Comparison of ENCODE assay signal across 18 cellular contexts in the genomic region with DNA sequence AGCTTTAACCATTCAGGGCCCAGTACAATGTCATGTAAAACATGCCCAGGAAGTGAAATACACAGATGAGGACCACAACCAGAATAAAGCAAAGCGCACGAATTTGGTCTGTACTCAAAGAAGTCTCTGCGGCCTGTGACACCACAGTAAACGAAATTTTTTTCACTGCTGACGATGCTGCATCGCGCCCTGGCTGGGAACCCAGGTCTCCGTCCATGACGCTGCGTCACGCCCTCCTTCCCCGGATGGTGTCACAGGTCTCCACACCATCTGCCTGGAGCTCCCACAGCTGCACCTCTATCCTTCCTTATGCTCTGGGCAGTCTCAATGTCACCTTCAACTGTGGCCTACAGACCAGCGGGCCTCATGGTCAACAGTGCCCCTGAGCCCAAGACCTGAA. TPM values are rescaled to one million over a fixed set of nuclear protein-coding genes. Genes with fewer than 3 reads are reported as not detected.
DNase-seq lines count a peak whose midpoint lies in the region; ATAC-seq, FAIRE-seq and TF ChIP-seq lines count a peak whose summit lies in the region.
"Had no signal": no experiment of that assay in that cellular context is flagged by ENCODE, and none has a peak within 500 bp of the region (broad histone marks: within the 10 kb centered on the region; RNA-seq: fewer than 3 reads in every experiment).

No MANE protein-coding gene starts in this region.

- TF ChIP-seq CTCF in bronchial epithelial cell (IDR thresholded peaks at IDR 0.05; ENCODE audit: insufficient read depth, low read length, severe bottlenecking), result no peak
- TF ChIP-seq CTCF in kidney (IDR thresholded peaks at IDR 0.05; ENCODE audit: borderline replicate concordance, extremely low read depth, insufficient read depth), result no peak
- no peak for TF ChIP-seq CTCF in WERI-Rb-1 (IDR thresholded peaks at IDR 0.05; ENCODE audit: low read depth, low read length)

- peak; percentile 24 for DNase-seq in Right ventricle myocardium superior
- DNase-seq in cardiac septum (ENCODE audit: low spot score), result no peak
- no peak for DNase-seq in bronchial epithelial cell (ENCODE audit: low read depth)
- peak; percentile 46 for DNase-seq in kidney
- DNase-seq in urothelium cell line (ENCODE audit: low spot score), result no peak
- DNase-seq in WERI-Rb-1, result no peak
- no peak for DNase-seq in GM03348 (ENCODE audit: low spot score)
- DNase-seq: ACHN; BE2C; C1 segment of cervical spinal cord; CD4-positive, CD25-positive, alpha-beta regulatory T cell; CD8-positive, alpha-beta memory T cell; COR-L47; GOT3; H7 had no signal

- no peak for ATAC-seq in Right ventricle myocardium superior (ENCODE audit: poor library complexity)

- H3K27ac ChIP-seq in kidney (ENCODE audit: low read depth in 2 of 2, low read length in 2 of 2) (no peak overlapping the region), WERI-Rb-1 (no peak overlapping the region)

- H3K9me3 ChIP-seq in kidney (ENCODE audit: control insufficient read depth in 1 of 2, low read length in 2 of 2) (no peaks in the 10 kb centered on the region), WERI-Rb-1 (ENCODE audit: severe bottlenecking) (no peaks in the 10 kb centered on the region)
- H3K9me3 ChIP-seq: BE2C had no signal

- FAIRE-seq in bronchial epithelial cell (lab: Jason Lieb, UNC) (peak; percentile 7), kidney (lab: Jason Lieb, UNC) (no peak), urothelium cell line (lab: Jason Lieb, UNC) (peak; percentile 42)
- FAIRE-seq: A204.1, D721Med, G401.6 had no signal

- no peaks in the 10 kb centered on the region for H3K27me3 ChIP-seq in bronchial epithelial cell (ENCODE audit: control insufficient read depth, insufficient read depth, low read length)
- no peaks in the 10 kb centered on the region for H3K27me3 ChIP-seq in WERI-Rb-1 (ENCODE audit: insufficient read depth, low read depth, severe bottlenecking)
- H3K27me3 ChIP-seq: BE2C had no signal

- H3K4me3 ChIP-seq in bronchial epithelial cell (ENCODE audit: low read depth, low read length), result no peak overlapping the region
- no peak overlapping the region for H3K4me3 ChIP-seq in kidney (ENCODE audit: low read length in 2 of 2)
- H3K4me3 ChIP-seq in WERI-Rb-1 (ENCODE audit: low read depth, low read length), result no peak overlapping the region

- no peak overlapping the region for H3K9ac ChIP-seq in kidney (ENCODE audit: low read length in 2 of 2)

- no peaks in the 10 kb centered on the region for H3K4me1 ChIP-seq in kidney (ENCODE audit: control insufficient read depth in 1 of 2, insufficient read depth in 1 of 2, low read depth in 1 of 2, low read length in 2 of 2)
- H3K4me1 ChIP-seq: BE2C had no signal

- H3K36me3 ChIP-seq in bronchial epithelial cell (ENCODE audit: control insufficient read depth, insufficient read depth, low read length) (peaks cover 59% of the 10 kb centered on the region), kidney (ENCODE audit: control insufficient read depth in 1 of 2, insufficient read depth in 2 of 2, low read length in 2 of 2) (peaks cover 51 to 83% of the 10 kb centered on the region in 2 donors), WERI-Rb-1 (peaks cover 82% of the 10 kb centered on the region)

- intact Hi-C loops in Right ventricle myocardium superior (cut with DNase I) (no loop called here), cardiac septum (cut with DNase I) (no loop called here), kidney (cut with DNase I) (no loop called here)

RNA-seq across cellular contexts. Expression of a gene that starts 17.8 kb away (rescaled TPM):
- total RNA-seq in Right ventricle myocardium superior (25.6 TPM), cardiac septum (31.4 TPM), bronchial epithelial cell (71.6 and 82.7 TPM in 2 replicates), kidney (57.3 TPM)
- 14.6 TPM for polyA plus RNA-seq in kidney (ENCODE audit: insufficient read depth, low read depth, low replicate concordance)

RNA-seq across cellular contexts. Expression of a gene that starts 33.2 kb away (rescaled TPM):
- total RNA-seq in Right ventricle myocardium superior (32.6 TPM), cardiac septum (26.1 TPM), bronchial epithelial cell (55.0 and 80.3 TPM in 2 replicates), kidney (33.5 TPM)
- 19.4 TPM for polyA plus RNA-seq in kidney (ENCODE audit: insufficient read depth, low read depth, low replicate concordance)

RNA-seq across cellular contexts. Expression of a gene that starts 56.4 kb away (rescaled TPM):
- total RNA-seq in Right ventricle myocardium superior, result 54.9 TPM
- total RNA-seq in cardiac septum, result 36.5 TPM
- 12.9 and 15.1 TPM in 2 replicates for total RNA-seq in bronchial epithelial cell
- total RNA-seq in kidney, result 23.4 TPM
- polyA plus RNA-seq in kidney (ENCODE audit: insufficient read depth, low read depth, low replicate concordance), result 90.9 TPM

RNA-seq across cellular contexts. Expression of a gene that starts 56.7 kb away (rescaled TPM):
- total RNA-seq in Right ventricle myocardium superior (10.3 TPM), cardiac septum (12.1 TPM), bronchial epithelial cell (10.5 and 18.3 TPM in 2 replicates), kidney (23.0 TPM)
- polyA plus RNA-seq in kidney (ENCODE audit: insufficient read depth, low read depth, low replicate concordance), result 5.3 TPM

Comparison
In these comparisons a context has a peak if more than half of its experiments do, and no peak if none do; other contexts are left out.
1. DNase-seq: peak in Right ventricle myocardium superior (single experiment) and kidney (single experiment); none in cardiac septum (single experiment), bronchial epithelial cell (single experiment), urothelium cell line (single experiment), WERI-Rb-1 (single experiment) and GM03348 (single experiment).